Comparison of ENCODE assay signal across 9 cellular contexts in the genomic region with DNA sequence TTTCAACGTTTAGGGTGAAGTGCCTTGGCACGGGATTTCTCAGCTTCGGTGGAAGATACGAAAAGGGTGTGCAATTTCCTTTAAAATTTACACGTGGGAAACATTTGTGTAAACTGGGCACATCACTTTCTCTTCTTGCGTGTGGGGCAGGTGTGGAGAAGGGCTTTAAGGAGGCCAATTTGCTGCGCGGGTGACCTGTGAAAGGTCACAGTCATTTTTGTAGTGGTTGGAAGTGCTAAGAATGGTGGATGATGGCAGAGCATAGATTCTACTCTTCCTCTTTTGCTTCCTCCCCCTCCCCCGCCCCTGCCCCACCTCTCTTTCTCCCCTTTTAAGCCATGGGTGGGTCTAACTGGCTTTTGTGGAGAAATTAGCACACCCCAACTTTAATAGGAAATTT. TPM values are rescaled to one million over a fixed set of nuclear protein-coding genes. Genes with fewer than 3 reads are reported as not detected.
DNase-seq lines count a peak whose midpoint lies in the region; ATAC-seq and TF ChIP-seq lines count a peak whose summit lies in the region.
"Had no signal": no experiment of that assay in that cellular context is flagged by ENCODE, and none has a peak within 500 bp of the region (broad histone marks: within the 10 kb centered on the region; RNA-seq: fewer than 3 reads in every experiment).

No MANE protein-coding gene starts in this region.

- H3K9ac ChIP-seq in adipocyte (ENCODE audit: low read length) (no peak overlapping the region), subcutaneous abdominal adipose tissue (ENCODE audit: low read length in 5 of 5) (no peak overlapping the region)
- H3K9ac ChIP-seq: BLaER1 had no signal

- H3K36me3 Mint-ChIP-seq in activated CD4-positive, alpha-beta T cell treated with anti-CD3 and anti-CD28 coated beads, Interleukin-2, amount 10 ng/mL, durations not matched to agents 7 days and 5 days (ENCODE audit: low read depth) = no peaks in the 10 kb centered on the region

- peaks cover 14% of the 10 kb centered on the region for H3K4me1 Mint-ChIP-seq in activated CD4-positive, alpha-beta T cell treated with anti-CD3 and anti-CD28 coated beads, Interleukin-2, amount 10 ng/mL, durations not matched to agents 7 days and 5 days

- no peaks in the 10 kb centered on the region for H3K9me3 Mint-ChIP-seq in activated CD4-positive, alpha-beta T cell treated with anti-CD3 and anti-CD28 coated beads, Interleukin-2, amount 10 ng/mL, durations not matched to agents 7 days and 5 days

- TF ChIP-seq CTCF in kidney epithelial cell (IDR thresholded peaks at IDR 0.05; ENCODE audit: insufficient read depth, low read length, poor library complexity, severe bottlenecking) (no peak), mucosa of descending colon (IDR thresholded peaks at IDR 0.05) (no peak)

- no peak overlapping the region for H3K27ac ChIP-seq in subcutaneous abdominal adipose tissue (ENCODE audit: low read depth, low read length)
- H3K27ac ChIP-seq: BLaER1 had no signal

- H3K4me1 ChIP-seq in adipocyte (ENCODE audit: control insufficient read depth, insufficient read depth, low read length) (peaks cover 4% of the 10 kb centered on the region), subcutaneous abdominal adipose tissue (ENCODE audit: control insufficient read depth in 5 of 5, insufficient read depth in 5 of 5, low read length in 5 of 5) (peaks cover 1 to 26% (median 23%) of the 10 kb centered on the region in 5 donors), mucosa of descending colon (ENCODE audit: low read depth) (peaks cover 12% of the 10 kb centered on the region)
- H3K4me1 ChIP-seq: BLaER1 had no signal

- H3K27me3 Mint-ChIP-seq in activated CD4-positive, alpha-beta T cell treated with anti-CD3 and anti-CD28 coated beads, Interleukin-2, amount 10 ng/mL, durations not matched to agents 7 days and 5 days = peaks cover 50% of the 10 kb centered on the region

- no peak overlapping the region for H3K27ac Mint-ChIP-seq in activated CD4-positive, alpha-beta T cell treated with anti-CD3 and anti-CD28 coated beads, Interleukin-2, amount 10 ng/mL, durations not matched to agents 7 days and 5 days

- H3K27me3 ChIP-seq in adipocyte (replicated peaks; ENCODE audit: control insufficient read depth, insufficient read depth, low read length) = peaks cover 43% of the 10 kb centered on the region
- H3K27me3 ChIP-seq in kidney epithelial cell (ENCODE audit: control insufficient read depth, insufficient read depth, low read length) = peaks cover 46% of the 10 kb centered on the region
- peaks cover 32 to 43% (median 37%) of the 10 kb centered on the region in 5 donors for H3K27me3 ChIP-seq in subcutaneous abdominal adipose tissue (ENCODE audit: control insufficient read depth in 5 of 5, insufficient read depth in 4 of 5, low read length in 5 of 5)
- H3K27me3 ChIP-seq: BLaER1 had no signal

- H3K4me3 ChIP-seq in adipocyte (ENCODE audit: low read length) (peak overlapping the region; percentile 76), kidney epithelial cell (ENCODE audit: low read depth, low read length) (peak overlapping the region; percentile 54), subcutaneous abdominal adipose tissue (ENCODE audit: low read depth in 1 of 5, low read length in 5 of 5) (peak overlapping the region; percentile 43 to 63 (median 57)), mucosa of descending colon (no peak overlapping the region)
- H3K4me3 ChIP-seq: BLaER1 had no signal

- H3K36me3 ChIP-seq in adipocyte (ENCODE audit: control insufficient read depth, insufficient read depth, low read length, severe bottlenecking) (no peaks in the 10 kb centered on the region), kidney epithelial cell (ENCODE audit: control insufficient read depth, insufficient read depth, low read length) (no peaks in the 10 kb centered on the region), subcutaneous abdominal adipose tissue (ENCODE audit: control insufficient read depth in 5 of 5, insufficient read depth in 5 of 5, low read length in 5 of 5) (no peaks in the 10 kb centered on the region), mucosa of descending colon (ENCODE audit: low read depth) (no peaks in the 10 kb centered on the region)
- H3K36me3 ChIP-seq: BLaER1 had no signal

- intact Hi-C loops in mucosa of descending colon (cut with DNase I, micrococcal nuclease) = no loop called here

- no peaks in the 10 kb centered on the region for H3K9me3 ChIP-seq in adipocyte (ENCODE audit: control insufficient read depth, low read length)
- peaks cover 0 to 2% (median 0%) of the 10 kb centered on the region in 5 donors for H3K9me3 ChIP-seq in subcutaneous abdominal adipose tissue (ENCODE audit: control insufficient read depth in 5 of 5, low read length in 5 of 5)
- H3K9me3 ChIP-seq in mucosa of descending colon = no peaks in the 10 kb centered on the region

- no peak for DNase-seq in activated CD4-positive, alpha-beta T cell treated with anti-CD3 and anti-CD28 coated beads, Interleukin-2, amount 10 ng/mL, durations not matched to agents 7 days and 5 days
- no peak for DNase-seq in activated CD4-positive, alpha-beta T cell treated with anti-CD3 and anti-CD28 coated beads, Interleukin-2, amount 50 U/mL, for 1 hour
- DNase-seq in adipocyte (ENCODE audit: low read depth) (no peak), kidney epithelial cell (ENCODE audit: low read depth) (no peak), DMS114 treated with DMSO at 0.1 percent for 48 hours (lab: John Stamatoyannopoulos, UW; ENCODE audit: unreplicated experiment) (no peak), mucosa of descending colon (no peak)

- CTCF ChIA-PET in activated CD4-positive, alpha-beta T cell treated with anti-CD3 and anti-CD28 coated beads, Interleukin-2, amount 10 ng/mL, durations not matched to agents 7 days and 5 days (lab: Charles Lee) = no interaction called here

- no peak for ATAC-seq in activated CD4-positive, CD25-positive, alpha-beta regulatory T cell treated with anti-CD3 and anti-CD28 coated beads, Interleukin-2, amount 50 U/mL, for 24 hours
- ATAC-seq in mucosa of descending colon = no peak

- POLR2A ChIA-PET in activated CD4-positive, alpha-beta T cell treated with anti-CD3 and anti-CD28 coated beads, Interleukin-2, amount 10 ng/mL, durations not matched to agents 7 days and 5 days (lab: Charles Lee) = no interaction called here

- H3K4me3 Mint-ChIP-seq in activated CD4-positive, alpha-beta T cell treated with anti-CD3 and anti-CD28 coated beads, Interleukin-2, amount 10 ng/mL, durations not matched to agents 7 days and 5 days = peak overlapping the region; percentile 55

RNA-seq across cellular contexts. Expression of a gene that starts 7.2 kb away (rescaled TPM):
- not detected for total RNA-seq in activated CD4-positive, alpha-beta T cell treated with anti-CD3 and anti-CD28 coated beads, Interleukin-2, amount 10 ng/mL, durations not matched to agents 7 days and 5 days
- total RNA-seq in kidney epithelial cell (under 0.01 TPM in 2 replicates), mucosa of descending colon (under 1 TPM; 0.10 to 0.38 (median 0.23) TPM)
